In genomic region chr2:6645004-6645403, GRCh38 we compare ENCODE assay signal across 9 cellular contexts.
"Had no signal": no experiment of that assay in that cellular context is flagged by ENCODE, and none has a peak within 500 bp of the region (broad histone marks: within the 10 kb centered on the region; RNA-seq: fewer than 3 reads in every experiment).

No MANE protein-coding gene starts in this region.

- H3K4me3 ChIP-seq: GM23338 had no signal

- H3K9ac ChIP-seq: KMS-11 had no signal

- H3K27ac Mint-ChIP-seq: GM23338, H9, IgD-negative memory B cell had no signal

- H3K27ac ChIP-seq: KMS-11 had no signal

- H3K4me3 Mint-ChIP-seq: GM23338, H9, IgD-negative memory B cell had no signal

- H3K4me2 ChIP-seq: GM23338, KMS-11 had no signal

- H3K9me3 Mint-ChIP-seq: H9, IgD-negative memory B cell had no signal

- DNase-seq: H9, HCEC 1CT, KBM-7 had no signal

- H3K4me1 Mint-ChIP-seq: IgD-negative memory B cell had no signal

- ATAC-seq: GM23338 had no signal

- H3K36me3 Mint-ChIP-seq: IgD-negative memory B cell had no signal

- FAIRE-seq: H1, H54, HTR-8/SVneo had no signal
